ENCODE assay signal across 22 cellular contexts in genomic region chr11:130409618-130410388, GRCh38. TPM values are rescaled to one million over a fixed set of nuclear protein-coding genes. Genes with fewer than 3 reads are reported as not detected.
"Had no signal": no experiment of that assay in that cellular context is flagged by ENCODE, and none has a peak within 500 bp of the region (broad histone marks: within the 10 kb centered on the region; RNA-seq: fewer than 3 reads in every experiment).

No MANE protein-coding gene starts in this region.

- H3K27ac ChIP-seq: colonic mucosa, neutrophil, right atrium auricular region had no signal

- ATAC-seq: esophagus mucosa; heart left ventricle; left colon; left ventricle myocardium superior; naive thymus-derived CD8-positive, alpha-beta T cell had no signal

- H3K4me1 ChIP-seq: colonic mucosa had no signal

- H3K36me3 ChIP-seq: colonic mucosa, heart left ventricle, neutrophil, right atrium auricular region had no signal

- FAIRE-seq: frontal cortex, small intestine, urothelium cell line had no signal

- H3K4me3 ChIP-seq: colonic mucosa, heart left ventricle, lung, right atrium auricular region, stomach had no signal

- H3K9me3 ChIP-seq: colonic mucosa, heart left ventricle, neutrophil, right atrium auricular region, stomach had no signal

- DNase-seq: colonic mucosa; dermis blood vessel endothelial cell; heart left ventricle; hippocampal formation; left colon; left ventricle myocardium superior; mesenchymal stem cell; midbrain; naive thymus-derived CD8-positive, alpha-beta T cell; small intestine; stimulated activated CD4-positive, alpha-beta T cell treated with anti-CD3 and anti-CD28 coated beads, Interleukin-12 subunit alpha, Interleukin-12 subunit beta, amount 100 ng/mL, for 4 hours; stimulated activated naive CD4-positive, alpha-beta T cell; stomach; substantia nigra had no signal

- H3K27me3 ChIP-seq: colonic mucosa, heart left ventricle, right atrium auricular region had no signal

RNA-seq across cellular contexts. Expression of gene ADAMTS8, which starts 18.6 kb away (rescaled TPM):
- total RNA-seq: dermis blood vessel endothelial cell; glomerular endothelial cell; kidney epithelial cell; naive thymus-derived CD8-positive, alpha-beta T cell had no signal
- polyA plus RNA-seq: naive thymus-derived CD8-positive, alpha-beta T cell had no signal

RNA-seq across cellular contexts. Expression of gene ADAMTS15, which starts 38.6 kb away (rescaled TPM):
- polyA plus RNA-seq: naive thymus-derived CD8-positive, alpha-beta T cell had no signal
